In the genomic region with DNA sequence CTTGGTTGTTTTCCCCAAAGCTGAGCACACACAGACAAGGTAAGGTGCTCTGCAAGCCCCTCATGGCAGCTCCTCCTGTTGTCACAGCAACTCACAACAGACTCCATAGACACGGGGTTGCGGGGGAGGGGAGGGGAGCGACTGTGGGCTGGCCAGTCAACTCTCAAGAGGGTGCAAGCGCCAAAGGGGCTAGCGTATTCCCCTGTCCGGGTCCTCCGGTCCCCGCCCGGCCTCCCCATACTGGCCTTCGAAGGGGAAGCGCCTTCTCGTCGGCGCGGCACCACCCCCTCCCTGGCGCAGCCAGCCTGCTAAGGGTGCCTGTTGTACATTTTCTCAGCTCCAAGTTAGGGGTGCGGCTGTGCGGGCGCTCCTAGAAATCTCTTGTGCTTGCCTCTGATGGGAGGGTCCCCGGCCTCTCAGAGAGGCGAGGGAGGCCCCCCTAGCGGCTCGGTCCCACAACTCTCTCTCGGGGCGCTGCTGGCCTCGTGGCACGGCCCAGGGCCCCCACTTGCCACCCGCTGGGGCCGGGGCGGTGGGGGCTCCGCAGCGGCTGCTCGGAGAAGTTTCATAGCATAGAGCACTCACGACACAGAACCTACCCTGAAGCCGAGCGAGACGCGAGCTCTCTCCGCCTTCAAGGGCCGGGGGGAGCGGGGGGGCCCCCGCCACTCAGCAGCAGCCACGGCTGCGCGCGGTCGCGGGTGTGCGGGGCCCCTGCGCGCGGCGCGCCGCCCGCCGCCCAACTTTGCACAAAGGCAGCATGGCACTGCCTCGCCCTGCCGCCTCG, we compare ENCODE assay signal across 8 cellular contexts. TPM values are rescaled to one million over a fixed set of nuclear protein-coding genes. Genes with fewer than 3 reads are reported as not detected.
DNase-seq lines count a peak whose midpoint lies in the region; ATAC-seq and TF ChIP-seq lines count a peak whose summit lies in the region.

No MANE protein-coding gene starts in this region.

- in situ Hi-C loops in KBM-7 (cut with MboI; ENCODE audit: low pct_unique_long_range_greater_than_20kb, low sequenced_read_pairs): no loop called here

- H3K4me1 Mint-ChIP-seq in WTC11 (peaks cover 13% of the 10 kb centered on the region), memory B cell (peaks cover 13% of the 10 kb centered on the region)

- TF ChIP-seq EP300 in suprapubic skin (IDR thresholded peaks at IDR 0.05): no peak

- H3K4me1 ChIP-seq in suprapubic skin: peaks cover 21% of the 10 kb centered on the region

- TF ChIP-seq CTCF in WTC11 (IDR thresholded peaks at IDR 0.05): no peak
- TF ChIP-seq CTCF in epithelial cell of esophagus (IDR thresholded peaks at IDR 0.05; ENCODE audit: insufficient read depth, low read depth, low read length, missing control alignments): no peak
- no peak for TF ChIP-seq CTCF in suprapubic skin (IDR thresholded peaks at IDR 0.05)

- no peaks in the 10 kb centered on the region for H3K9me3 ChIP-seq in suprapubic skin

- peak; percentile 32 for ATAC-seq in GM21576 (IDR thresholded peaks at IDR 0.05; ENCODE audit: unreplicated experiment)
- ATAC-seq in WTC11: peak; percentile 64
- ATAC-seq in memory B cell (ENCODE audit: low read depth): peak; percentile 49

- DNase-seq in ELF-1 (ENCODE audit: low read depth, low spot score) (peak; percentile 61), KBM-7 (peak; percentile 71), WTC11 (ENCODE audit: low spot score) (peak; percentile 71), epithelial cell of esophagus (ENCODE audit: low read depth) (peak; percentile 48), memory B cell (ENCODE audit: low spot score in 2 of 2) (peak in 1 of 2 donors; percentile 32), suprapubic skin (ENCODE audit: low spot score in 2 of 2) (peak; percentile 81), NAMALWA (ENCODE audit: low spot score) (no peak)

- no peaks in the 10 kb centered on the region for H3K36me3 ChIP-seq in suprapubic skin

- H3K27ac ChIP-seq in suprapubic skin: peak overlapping the region; percentile 89

- H3K27ac Mint-ChIP-seq in WTC11 (no peak overlapping the region), memory B cell (peak overlapping the region; percentile 76)

- TF ChIP-seq POLR2A in suprapubic skin (IDR thresholded peaks at IDR 0.05): no peak

- no peaks in the 10 kb centered on the region for H3K9me3 Mint-ChIP-seq in WTC11
- no peaks in the 10 kb centered on the region for H3K9me3 Mint-ChIP-seq in memory B cell

- CTCF ChIA-PET in WTC11 (lab: Charles Lee): interaction anchor here (0.9 to 1.4 kb wide), 2 partner anchors 60 to 123 kb away, joined by 4 to 7 read pairs; no protein-coding TSS in a partner anchor

- WGBS in suprapubic skin: 0% methylated on average over 8 of the region's 60 CpGs

- POLR2A ChIA-PET in WTC11 (lab: Charles Lee): interaction anchor here (0.6 kb wide), 3 partner anchors 11 to 316 kb away, joined by 3 to 4 read pairs (median 3); no protein-coding TSS in a partner anchor

- H3K4me3 Mint-ChIP-seq in WTC11: peak overlapping the region; percentile 73
- peak overlapping the region; percentile 86 for H3K4me3 Mint-ChIP-seq in memory B cell

- no peaks in the 10 kb centered on the region for H3K27me3 ChIP-seq in suprapubic skin

- H3K36me3 Mint-ChIP-seq in WTC11 (no peaks in the 10 kb centered on the region), memory B cell (no peaks in the 10 kb centered on the region)

- H3K4me3 ChIP-seq in epithelial cell of esophagus (ENCODE audit: low read length) (peak overlapping the region; percentile 59), suprapubic skin (peak overlapping the region; percentile 93)

- H3K27me3 Mint-ChIP-seq in WTC11 (ENCODE audit: low read depth) (peaks cover 19% of the 10 kb centered on the region), memory B cell (peaks cover 11% of the 10 kb centered on the region)

TF ChIP-seq in WTC11, 78 proteins besides CTCF, POLR2A, EP300 and RAD21 (continues in another document):
- TF ChIP-seq, protein P1, sequence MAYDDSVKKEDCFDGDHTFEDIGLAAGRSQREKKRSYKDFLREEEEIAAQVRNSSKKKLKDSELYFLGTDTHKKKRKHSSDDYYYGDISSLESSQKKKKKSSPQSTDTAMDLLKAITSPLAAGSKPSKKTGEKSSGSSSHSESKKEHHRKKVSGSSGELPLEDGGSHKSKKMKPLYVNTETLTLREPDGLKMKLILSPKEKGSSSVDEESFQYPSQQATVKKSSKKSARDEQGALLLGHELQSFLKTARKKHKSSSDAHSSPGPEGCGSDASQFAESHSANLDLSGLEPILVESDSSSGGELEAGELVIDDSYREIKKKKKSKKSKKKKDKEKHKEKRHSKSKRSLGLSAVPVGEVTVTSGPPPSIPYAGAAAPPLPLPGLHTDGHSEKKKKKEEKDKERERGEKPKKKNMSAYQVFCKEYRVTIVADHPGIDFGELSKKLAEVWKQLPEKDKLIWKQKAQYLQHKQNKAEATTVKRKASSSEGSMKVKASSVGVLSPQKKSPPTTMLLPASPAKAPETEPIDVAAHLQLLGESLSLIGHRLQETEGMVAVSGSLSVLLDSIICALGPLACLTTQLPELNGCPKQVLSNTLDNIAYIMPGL (CRISPR knock-in tag; IDR thresholded peaks at IDR 0.05): peak; percentile 29; the same call in 1 of the 2 replicates
- TF ChIP-seq ZNF416 (CRISPR knock-in tag; IDR thresholded peaks at IDR 0.05) (no peak), RORB (CRISPR knock-in tag; IDR thresholded peaks at IDR 0.05) (no peak), OVOL2 (CRISPR knock-in tag; IDR thresholded peaks at IDR 0.05; ENCODE audit: borderline replicate concordance) (no peak), MXD4 (CRISPR knock-in tag; IDR thresholded peaks at IDR 0.05; ENCODE audit: borderline replicate concordance) (no peak), EMX1 (CRISPR knock-in tag; IDR thresholded peaks at IDR 0.05) (0 out of 2 replicates have a peak, but pooled peaks have one; percentile 51)
- TF ChIP-seq, protein P2, sequence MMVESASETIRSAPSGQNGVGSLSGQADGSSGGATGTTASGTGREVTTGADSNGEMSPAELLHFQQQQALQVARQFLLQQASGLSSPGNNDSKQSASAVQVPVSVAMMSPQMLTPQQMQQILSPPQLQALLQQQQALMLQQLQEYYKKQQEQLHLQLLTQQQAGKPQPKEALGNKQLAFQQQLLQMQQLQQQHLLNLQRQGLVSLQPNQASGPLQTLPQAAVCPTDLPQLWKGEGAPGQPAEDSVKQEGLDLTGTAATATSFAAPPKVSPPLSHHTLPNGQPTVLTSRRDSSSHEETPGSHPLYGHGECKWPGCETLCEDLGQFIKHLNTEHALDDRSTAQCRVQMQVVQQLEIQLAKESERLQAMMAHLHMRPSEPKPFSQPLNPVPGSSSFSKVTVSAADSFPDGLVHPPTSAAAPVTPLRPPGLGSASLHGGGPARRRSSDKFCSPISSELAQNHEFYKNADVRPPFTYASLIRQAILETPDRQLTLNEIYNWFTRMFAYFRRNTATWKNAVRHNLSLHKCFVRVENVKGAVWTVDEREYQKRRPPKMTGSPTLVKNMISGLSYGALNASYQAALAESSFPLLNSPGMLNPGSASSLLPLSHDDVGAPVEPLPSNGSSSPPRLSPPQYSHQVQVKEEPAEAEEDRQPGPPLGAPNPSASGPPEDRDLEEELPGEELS (CRISPR knock-in tag; IDR thresholded peaks at IDR 0.05): 0 out of 2 replicates have a peak, but pooled peaks have one; percentile 8
- TF ChIP-seq, protein P3, sequence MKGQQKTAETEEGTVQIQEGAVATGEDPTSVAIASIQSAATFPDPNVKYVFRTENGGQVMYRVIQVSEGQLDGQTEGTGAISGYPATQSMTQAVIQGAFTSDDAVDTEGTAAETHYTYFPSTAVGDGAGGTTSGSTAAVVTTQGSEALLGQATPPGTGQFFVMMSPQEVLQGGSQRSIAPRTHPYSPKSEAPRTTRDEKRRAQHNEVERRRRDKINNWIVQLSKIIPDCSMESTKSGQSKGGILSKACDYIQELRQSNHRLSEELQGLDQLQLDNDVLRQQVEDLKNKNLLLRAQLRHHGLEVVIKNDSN (CRISPR knock-in tag; IDR thresholded peaks at IDR 0.05): no peak
- TF ChIP-seq, protein P4, sequence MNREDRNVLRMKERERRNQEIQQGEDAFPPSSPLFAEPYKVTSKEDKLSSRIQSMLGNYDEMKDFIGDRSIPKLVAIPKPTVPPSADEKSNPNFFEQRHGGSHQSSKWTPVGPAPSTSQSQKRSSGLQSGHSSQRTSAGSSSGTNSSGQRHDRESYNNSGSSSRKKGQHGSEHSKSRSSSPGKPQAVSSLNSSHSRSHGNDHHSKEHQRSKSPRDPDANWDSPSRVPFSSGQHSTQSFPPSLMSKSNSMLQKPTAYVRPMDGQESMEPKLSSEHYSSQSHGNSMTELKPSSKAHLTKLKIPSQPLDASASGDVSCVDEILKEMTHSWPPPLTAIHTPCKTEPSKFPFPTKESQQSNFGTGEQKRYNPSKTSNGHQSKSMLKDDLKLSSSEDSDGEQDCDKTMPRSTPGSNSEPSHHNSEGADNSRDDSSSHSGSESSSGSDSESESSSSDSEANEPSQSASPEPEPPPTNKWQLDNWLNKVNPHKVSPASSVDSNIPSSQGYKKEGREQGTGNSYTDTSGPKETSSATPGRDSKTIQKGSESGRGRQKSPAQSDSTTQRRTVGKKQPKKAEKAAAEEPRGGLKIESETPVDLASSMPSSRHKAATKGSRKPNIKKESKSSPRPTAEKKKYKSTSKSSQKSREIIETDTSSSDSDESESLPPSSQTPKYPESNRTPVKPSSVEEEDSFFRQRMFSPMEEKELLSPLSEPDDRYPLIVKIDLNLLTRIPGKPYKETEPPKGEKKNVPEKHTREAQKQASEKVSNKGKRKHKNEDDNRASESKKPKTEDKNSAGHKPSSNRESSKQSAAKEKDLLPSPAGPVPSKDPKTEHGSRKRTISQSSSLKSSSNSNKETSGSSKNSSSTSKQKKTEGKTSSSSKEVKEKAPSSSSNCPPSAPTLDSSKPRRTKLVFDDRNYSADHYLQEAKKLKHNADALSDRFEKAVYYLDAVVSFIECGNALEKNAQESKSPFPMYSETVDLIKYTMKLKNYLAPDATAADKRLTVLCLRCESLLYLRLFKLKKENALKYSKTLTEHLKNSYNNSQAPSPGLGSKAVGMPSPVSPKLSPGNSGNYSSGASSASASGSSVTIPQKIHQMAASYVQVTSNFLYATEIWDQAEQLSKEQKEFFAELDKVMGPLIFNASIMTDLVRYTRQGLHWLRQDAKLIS (CRISPR knock-in tag; IDR thresholded peaks at IDR 0.05; ENCODE audit: borderline replicate concordance): no peak

RNA-seq across cellular contexts. Expression of a gene that starts 0.4 kb away (rescaled TPM):
- 6.9 to 8.3 TPM (median 7.3 TPM) in 3 replicates for total RNA-seq in WTC11 (2021)
- total RNA-seq in suprapubic skin: 10 to 100 TPM in 1 of 4 donors, 1 to 10 TPM in 3; 2.8 to 37.9 (median 3.7) TPM
